In genomic region chr2:212912445-212913103, GRCh38 we compare ENCODE assay signal across 12 cellular contexts.
DNase-seq lines count a peak whose midpoint lies in the region; ATAC-seq, FAIRE-seq and TF ChIP-seq lines count a peak whose summit lies in the region.
"Had no signal": no experiment of that assay in that cellular context is flagged by ENCODE, and none has a peak within 500 bp of the region (broad histone marks: within the 10 kb centered on the region; RNA-seq: fewer than 3 reads in every experiment).

No MANE protein-coding gene starts in this region.

- FAIRE-seq in RCC 7860 (lab: Jason Lieb, UNC), result no peak
- FAIRE-seq: G401.6 had no signal

- DNase-seq in EL (peak; percentile 68), RCC 7860 (ENCODE audit: low spot score) (peak; percentile 53), fibroblast of lung (ENCODE audit: low read depth in 2 of 2) (peak; percentile 63 to 82), trophoblast cell (peak; percentile 75 to 81), aorta (no peak), GM10266 (ENCODE audit: extremely low spot score) (no peak), erythroblast (lab: John Stamatoyannopoulos, UW) (no peak)
- no peak for DNase-seq in activated naive CD4-positive, alpha-beta T cell treated with anti-CD3 and anti-CD28 coated beads, Interleukin-2, amount 10 ng/mL, durations not matched to agents 7 days and 5 days
- DNase-seq: activated B cell treated with CpG ODN at 0.5 μM for 24 hours, NCI-H524 treated with DMSO at 0.1 percent for 48 hours had no signal

- CTCF ChIA-PET in activated naive CD4-positive, alpha-beta T cell treated with anti-CD3 and anti-CD28 coated beads, Interleukin-2, amount 10 ng/mL, durations not matched to agents 7 days and 5 days (lab: Charles Lee), result interaction anchor here (0.7 kb wide), 1 partner anchor 10 kb away, joined by 3 read pairs; no protein-coding TSS in a partner anchor

- H3K4me3 Mint-ChIP-seq in activated naive CD4-positive, alpha-beta T cell treated with anti-CD3 and anti-CD28 coated beads, Interleukin-2, amount 10 ng/mL, durations not matched to agents 7 days and 5 days, result no peak overlapping the region
- H3K4me3 Mint-ChIP-seq: activated B cell treated with CpG ODN at 0.5 μM for 24 hours, memory B cell had no signal

- H4K91ac ChIP-seq in trophoblast cell (ENCODE audit: low read depth, low read length), result no peak overlapping the region

- H4K12ac ChIP-seq in trophoblast cell (ENCODE audit: low read depth, low read length), result no peak overlapping the region

- intact Hi-C loops in aorta (cut with DNase I), result no loop called here

- H3K27ac Mint-ChIP-seq in activated naive CD4-positive, alpha-beta T cell treated with anti-CD3 and anti-CD28 coated beads, Interleukin-2, amount 10 ng/mL, durations not matched to agents 7 days and 5 days, result no peak overlapping the region
- H3K27ac Mint-ChIP-seq: activated B cell treated with CpG ODN at 0.5 μM for 24 hours, memory B cell had no signal

- no peaks in the 10 kb centered on the region for H3K79me1 ChIP-seq in trophoblast cell (ENCODE audit: low read length)

- no peaks in the 10 kb centered on the region for H4K20me1 ChIP-seq in fibroblast of lung (ENCODE audit: control insufficient read depth, extremely low read depth, insufficient read depth, low read length)

- H3K23ac ChIP-seq in trophoblast cell (ENCODE audit: low read length), result no peak overlapping the region

- H3K27me3 Mint-ChIP-seq in activated naive CD4-positive, alpha-beta T cell treated with anti-CD3 and anti-CD28 coated beads, Interleukin-2, amount 10 ng/mL, durations not matched to agents 7 days and 5 days, result no peaks in the 10 kb centered on the region
- H3K27me3 Mint-ChIP-seq: activated B cell treated with CpG ODN at 0.5 μM for 24 hours, memory B cell had no signal

- H3K4me3 ChIP-seq in fibroblast of lung (replicated peaks in 1 of 4; ENCODE audit: control extremely low read depth in 1 of 4, insufficient read depth in 1 of 4, low read depth in 3 of 4, low read length in 4 of 4), result peak overlapping the region in 1 of 4 experiments; percentile 4
- H3K4me3 ChIP-seq in trophoblast cell (ENCODE audit: low read depth, low read length), result no peak overlapping the region
- no peak overlapping the region for H3K4me3 ChIP-seq in aorta (ENCODE audit: low read length in 2 of 2)

- no peaks in the 10 kb centered on the region for H3K9me3 ChIP-seq in fibroblast of lung (ENCODE audit: control insufficient read depth, insufficient read depth, low read depth, low read length)
- H3K9me3 ChIP-seq in trophoblast cell (ENCODE audit: insufficient read depth, low read depth, low read length), result no peaks in the 10 kb centered on the region
- H3K9me3 ChIP-seq in aorta (ENCODE audit: control insufficient read depth, low read length), result no peaks in the 10 kb centered on the region

- TF ChIP-seq POLR2A in erythroblast (IDR thresholded peaks at IDR 0.05; ENCODE audit: low read length), result no peak

- no peaks in the 10 kb centered on the region for H3K36me3 Mint-ChIP-seq in activated naive CD4-positive, alpha-beta T cell treated with anti-CD3 and anti-CD28 coated beads, Interleukin-2, amount 10 ng/mL, durations not matched to agents 7 days and 5 days
- H3K36me3 Mint-ChIP-seq: memory B cell had no signal

- WGBS in trophoblast cell (ENCODE audit: extremely low coverage, insufficient coverage, insufficient read length), result no CpG with 5 or more reads among the region's 7 CpGs
- WGBS in aorta, 2 donors, result 77 to 79% methylated on average over 7 of the region's 7 CpGs

- no peak overlapping the region for H3K4ac ChIP-seq in trophoblast cell (ENCODE audit: low read depth, low read length)

- H3K27ac ChIP-seq in fibroblast of lung (ENCODE audit: insufficient read depth, low read length) (no peak overlapping the region), trophoblast cell (ENCODE audit: low read depth, low read length) (no peak overlapping the region), aorta (ENCODE audit: low read depth in 1 of 2, low read length in 2 of 2) (no peak overlapping the region)

- H3K27me3 ChIP-seq in fibroblast of lung (ENCODE audit: control insufficient read depth, insufficient read depth, low read length), result no peaks in the 10 kb centered on the region
- H3K27me3 ChIP-seq in trophoblast cell (ENCODE audit: insufficient read depth, low read length), result no peaks in the 10 kb centered on the region
- H3K27me3 ChIP-seq in aorta (ENCODE audit: control insufficient read depth in 1 of 2, insufficient read depth in 2 of 2, low read length in 1 of 2), result no peaks in the 10 kb centered on the region

- H3K18ac ChIP-seq in trophoblast cell (ENCODE audit: low read length), result no peak overlapping the region

- H3K14ac ChIP-seq in trophoblast cell (ENCODE audit: low read length), result no peak overlapping the region

- H3K4me1 ChIP-seq in fibroblast of lung (ENCODE audit: control insufficient read depth, extremely low read depth, insufficient read depth, low read length) (peaks cover 3% of the 10 kb centered on the region), trophoblast cell (ENCODE audit: control insufficient read depth in 1 of 2, insufficient read depth in 2 of 2, low read length in 2 of 2) (peaks cover 0 to 1% of the 10 kb centered on the region in 2 experiments), aorta (ENCODE audit: control insufficient read depth in 1 of 2, insufficient read depth in 2 of 2, low read length in 2 of 2) (no peaks in the 10 kb centered on the region)

- peaks cover 6% of the 10 kb centered on the region for H3K4me1 Mint-ChIP-seq in activated naive CD4-positive, alpha-beta T cell treated with anti-CD3 and anti-CD28 coated beads, Interleukin-2, amount 10 ng/mL, durations not matched to agents 7 days and 5 days

- H3K79me2 ChIP-seq in fibroblast of lung (ENCODE audit: control insufficient read depth, insufficient read depth, low read length) (no peaks in the 10 kb centered on the region), trophoblast cell (ENCODE audit: control insufficient read depth, insufficient read depth, low read length, poor library complexity) (no peaks in the 10 kb centered on the region)

- no peak overlapping the region for H2BK5ac ChIP-seq in trophoblast cell (ENCODE audit: low read depth, low read length, poor library complexity)

- H2BK12ac ChIP-seq in trophoblast cell (ENCODE audit: low read length), result no peak overlapping the region

- H3K9me3 Mint-ChIP-seq in activated naive CD4-positive, alpha-beta T cell treated with anti-CD3 and anti-CD28 coated beads, Interleukin-2, amount 10 ng/mL, durations not matched to agents 7 days and 5 days, result no peaks in the 10 kb centered on the region
- H3K9me3 Mint-ChIP-seq: activated B cell treated with CpG ODN at 0.5 μM for 24 hours had no signal

- H2AFZ ChIP-seq in fibroblast of lung (ENCODE audit: low read length) (peak overlapping the region; percentile 64), trophoblast cell (ENCODE audit: insufficient read depth, low read length, poor library complexity) (no peak overlapping the region)

- ATAC-seq in aorta (ENCODE audit: low FRiP score), result no peak

- H4K8ac ChIP-seq in trophoblast cell (ENCODE audit: low read depth, low read length), result no peak overlapping the region

- TF ChIP-seq CTCF in fibroblast of lung (conservative IDR thresholded peaks at IDR 0.05 in 1 of 2, IDR thresholded peaks at IDR 0.05 in 1 of 2; ENCODE audit: low read depth in 1 of 2, low read length in 2 of 2) (no peak), GM10266 (IDR thresholded peaks at IDR 0.05; ENCODE audit: control insufficient read depth, insufficient read depth, low read depth, missing control alignments) (no peak)

- H2AK5ac ChIP-seq in trophoblast cell (ENCODE audit: low read length), result no peak overlapping the region

- no peak overlapping the region for H2BK120ac ChIP-seq in trophoblast cell (ENCODE audit: insufficient read depth, low read length, poor library complexity)

- H3K36me3 ChIP-seq in fibroblast of lung (ENCODE audit: control insufficient read depth, insufficient read depth, low read length) (no peaks in the 10 kb centered on the region), trophoblast cell (ENCODE audit: control insufficient read depth in 1 of 2, insufficient read depth in 2 of 2, low read length in 2 of 2) (no peaks in the 10 kb centered on the region), aorta (ENCODE audit: control insufficient read depth in 1 of 2, insufficient read depth in 2 of 2, low read length in 1 of 2) (no peaks in the 10 kb centered on the region)

- no peak overlapping the region for H3K9ac ChIP-seq in fibroblast of lung (ENCODE audit: insufficient read depth, low read length)
- H3K9ac ChIP-seq in trophoblast cell (ENCODE audit: low read length), result no peak overlapping the region

- H3K4me2 ChIP-seq in fibroblast of lung (ENCODE audit: extremely low read depth, insufficient read depth, low read length) (peak overlapping the region; percentile 44), trophoblast cell (ENCODE audit: low read length) (no peak overlapping the region)

Comparison
In these comparisons a context has a peak if more than half of its experiments do, and no peak if none do; other contexts are left out.
1. DNase-seq: peak in EL (single experiment), RCC 7860 (single experiment), fibroblast of lung (2 of 2) and trophoblast cell (2 of 2); none in activated naive CD4-positive, alpha-beta T cell treated with anti-CD3 and anti-CD28 coated beads, Interleukin-2, amount 10 ng/mL, durations not matched to agents 7 days and 5 days (single experiment), aorta (0 of 2), GM10266 (single experiment) and erythroblast (0 of 2).